In the genomic region with DNA sequence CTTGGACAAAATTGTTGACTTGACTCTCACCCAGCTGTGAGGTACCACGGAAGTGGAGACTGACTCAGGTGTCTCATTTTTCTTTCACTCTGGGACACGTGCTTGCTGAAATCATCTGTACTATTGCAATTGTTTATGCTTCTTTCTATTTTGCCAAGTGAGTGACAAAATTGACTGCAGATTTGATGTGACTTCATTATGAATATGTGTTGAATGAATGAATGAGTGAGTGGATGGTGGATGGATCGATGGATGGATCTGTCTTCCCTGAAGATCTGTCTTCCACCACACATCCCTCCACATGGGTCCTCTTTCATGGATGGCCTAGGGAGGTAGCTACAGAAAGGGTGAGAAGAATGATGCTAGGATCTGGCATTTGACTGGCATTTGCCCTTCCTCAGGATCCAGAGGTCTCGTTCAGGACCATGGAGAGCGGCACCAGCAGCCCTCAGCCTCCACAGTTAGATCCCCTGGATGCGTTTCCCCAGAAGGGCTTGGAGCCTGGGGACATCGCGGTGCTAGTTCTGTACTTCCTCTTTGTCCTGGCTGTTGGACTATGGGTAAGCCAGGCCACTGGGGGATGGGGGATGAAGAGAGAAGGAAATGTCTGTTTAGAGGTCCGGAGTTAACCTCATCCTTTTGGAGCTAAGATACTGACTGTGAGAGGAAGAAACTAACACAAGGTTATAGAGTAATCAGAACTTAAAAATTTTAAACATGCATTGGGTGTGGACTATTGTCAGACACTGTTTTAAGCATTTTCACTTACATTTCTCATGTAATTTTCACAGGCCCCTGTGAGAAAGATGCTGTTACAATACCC, we compare ENCODE assay signal across 1 cellular context.
TF ChIP-seq lines count a peak whose summit lies in the region.

No MANE protein-coding gene starts in this region.

TF ChIP-seq in HepG2, 621 proteins besides CTCF, POLR2A, EP300 and RAD21 (continued from another document and continues in another):
- 0 out of 2 replicates have a peak, but pooled peaks have one; percentile 69 for TF ChIP-seq ZNF501 (CRISPR knock-in tag; IDR thresholded peaks at IDR 0.05)
- peak; percentile 78; the same call in 1 of the 2 replicates for TF ChIP-seq ZNF749 (CRISPR knock-in tag; IDR thresholded peaks at IDR 0.05; ENCODE audit: borderline replicate concordance)
- peak; percentile 90 for TF ChIP-seq MXD4 (CRISPR knock-in tag; IDR thresholded peaks at IDR 0.05)
- TF ChIP-seq, protein P1, sequence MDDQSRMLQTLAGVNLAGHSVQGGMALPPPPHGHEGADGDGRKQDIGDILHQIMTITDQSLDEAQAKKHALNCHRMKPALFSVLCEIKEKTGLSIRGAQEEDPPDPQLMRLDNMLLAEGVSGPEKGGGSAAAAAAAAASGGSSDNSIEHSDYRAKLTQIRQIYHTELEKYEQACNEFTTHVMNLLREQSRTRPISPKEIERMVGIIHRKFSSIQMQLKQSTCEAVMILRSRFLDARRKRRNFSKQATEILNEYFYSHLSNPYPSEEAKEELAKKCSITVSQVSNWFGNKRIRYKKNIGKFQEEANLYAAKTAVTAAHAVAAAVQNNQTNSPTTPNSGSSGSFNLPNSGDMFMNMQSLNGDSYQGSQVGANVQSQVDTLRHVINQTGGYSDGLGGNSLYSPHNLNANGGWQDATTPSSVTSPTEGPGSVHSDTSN (CRISPR knock-in tag; IDR thresholded peaks at IDR 0.05; ENCODE audit: borderline replicate concordance) = peak; percentile 82
- TF ChIP-seq ZNF3 (CRISPR knock-in tag; IDR thresholded peaks at IDR 0.05) = peak; percentile 80; the same call in 1 of the 2 replicates
- TF ChIP-seq MAF1 (CRISPR knock-in tag; IDR thresholded peaks at IDR 0.05; ENCODE audit: borderline replicate concordance) = no peak
- TF ChIP-seq RXRA (CRISPR knock-in tag; IDR thresholded peaks at IDR 0.05) = peak; percentile 53; the same call in 1 of the 2 replicates
- 0 out of 2 replicates have a peak, but pooled peaks have one; percentile 86 for TF ChIP-seq SALL2 (CRISPR knock-in tag; IDR thresholded peaks at IDR 0.05)
- TF ChIP-seq SOX13 (IDR thresholded peaks at IDR 0.05) = no peak
- TF ChIP-seq SOX13 (CRISPR knock-in tag; conservative IDR thresholded peaks at IDR 0.05 in 1 of 2, IDR thresholded peaks at IDR 0.05 in 1 of 2) = peak in 1 of 2 experiments; percentile 58; a peak in 2 of 4 replicates
- peak; percentile 85 for TF ChIP-seq KMT2A (CRISPR knock-in tag; IDR thresholded peaks at IDR 0.05)
- peak; percentile 74 for TF ChIP-seq ZMYM4 (CRISPR knock-in tag; IDR thresholded peaks at IDR 0.05)
- no peak; the same call in 1 of the 2 replicates for TF ChIP-seq RCOR2 (CRISPR knock-in tag; IDR thresholded peaks at IDR 0.05)
- TF ChIP-seq, protein P2, sequence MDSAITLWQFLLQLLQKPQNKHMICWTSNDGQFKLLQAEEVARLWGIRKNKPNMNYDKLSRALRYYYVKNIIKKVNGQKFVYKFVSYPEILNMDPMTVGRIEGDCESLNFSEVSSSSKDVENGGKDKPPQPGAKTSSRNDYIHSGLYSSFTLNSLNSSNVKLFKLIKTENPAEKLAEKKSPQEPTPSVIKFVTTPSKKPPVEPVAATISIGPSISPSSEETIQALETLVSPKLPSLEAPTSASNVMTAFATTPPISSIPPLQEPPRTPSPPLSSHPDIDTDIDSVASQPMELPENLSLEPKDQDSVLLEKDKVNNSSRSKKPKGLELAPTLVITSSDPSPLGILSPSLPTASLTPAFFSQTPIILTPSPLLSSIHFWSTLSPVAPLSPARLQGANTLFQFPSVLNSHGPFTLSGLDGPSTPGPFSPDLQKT (CRISPR knock-in tag; IDR thresholded peaks at IDR 0.05; ENCODE audit: borderline replicate concordance) = no peak
- TF ChIP-seq ZNF766 (CRISPR knock-in tag; IDR thresholded peaks at IDR 0.05; ENCODE audit: borderline replicate concordance) = peak; percentile 93; the same call in 1 of the 2 replicates
- no peak for TF ChIP-seq ZNF34 (CRISPR knock-in tag; IDR thresholded peaks at IDR 0.05; ENCODE audit: borderline replicate concordance)
- TF ChIP-seq, protein P3, sequence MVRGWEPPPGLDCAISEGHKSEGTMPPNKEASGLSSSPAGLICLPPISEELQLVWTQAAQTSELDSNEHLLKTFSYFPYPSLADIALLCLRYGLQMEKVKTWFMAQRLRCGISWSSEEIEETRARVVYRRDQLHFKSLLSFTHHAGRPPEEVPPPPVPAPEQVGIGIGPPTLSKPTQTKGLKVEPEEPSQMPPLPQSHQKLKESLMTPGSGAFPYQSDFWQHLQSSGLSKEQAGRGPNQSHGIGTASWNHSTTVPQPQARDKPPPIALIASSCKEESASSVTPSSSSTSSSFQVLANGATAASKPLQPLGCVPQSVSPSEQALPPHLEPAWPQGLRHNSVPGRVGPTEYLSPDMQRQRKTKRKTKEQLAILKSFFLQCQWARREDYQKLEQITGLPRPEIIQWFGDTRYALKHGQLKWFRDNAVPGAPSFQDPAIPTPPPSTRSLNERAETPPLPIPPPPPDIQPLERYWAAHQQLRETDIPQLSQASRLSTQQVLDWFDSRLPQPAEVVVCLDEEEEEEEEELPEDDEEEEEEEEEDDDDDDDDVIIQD (CRISPR knock-in tag; IDR thresholded peaks at IDR 0.05; ENCODE audit: low read depth) = peak; percentile 79
- peak; percentile 87 for TF ChIP-seq ZNF737 (CRISPR knock-in tag; IDR thresholded peaks at IDR 0.05; ENCODE audit: borderline replicate concordance)
- no peak for TF ChIP-seq IKZF1 (IDR thresholded peaks at IDR 0.05)
- peak; percentile 68; the same call in 1 of the 2 replicates for TF ChIP-seq JDP2 (CRISPR knock-in tag; IDR thresholded peaks at IDR 0.05; ENCODE audit: borderline replicate concordance)
- peak; percentile 99 for TF ChIP-seq BRCA1 (CRISPR knock-in tag; IDR thresholded peaks at IDR 0.05)
- TF ChIP-seq, protein P4, sequence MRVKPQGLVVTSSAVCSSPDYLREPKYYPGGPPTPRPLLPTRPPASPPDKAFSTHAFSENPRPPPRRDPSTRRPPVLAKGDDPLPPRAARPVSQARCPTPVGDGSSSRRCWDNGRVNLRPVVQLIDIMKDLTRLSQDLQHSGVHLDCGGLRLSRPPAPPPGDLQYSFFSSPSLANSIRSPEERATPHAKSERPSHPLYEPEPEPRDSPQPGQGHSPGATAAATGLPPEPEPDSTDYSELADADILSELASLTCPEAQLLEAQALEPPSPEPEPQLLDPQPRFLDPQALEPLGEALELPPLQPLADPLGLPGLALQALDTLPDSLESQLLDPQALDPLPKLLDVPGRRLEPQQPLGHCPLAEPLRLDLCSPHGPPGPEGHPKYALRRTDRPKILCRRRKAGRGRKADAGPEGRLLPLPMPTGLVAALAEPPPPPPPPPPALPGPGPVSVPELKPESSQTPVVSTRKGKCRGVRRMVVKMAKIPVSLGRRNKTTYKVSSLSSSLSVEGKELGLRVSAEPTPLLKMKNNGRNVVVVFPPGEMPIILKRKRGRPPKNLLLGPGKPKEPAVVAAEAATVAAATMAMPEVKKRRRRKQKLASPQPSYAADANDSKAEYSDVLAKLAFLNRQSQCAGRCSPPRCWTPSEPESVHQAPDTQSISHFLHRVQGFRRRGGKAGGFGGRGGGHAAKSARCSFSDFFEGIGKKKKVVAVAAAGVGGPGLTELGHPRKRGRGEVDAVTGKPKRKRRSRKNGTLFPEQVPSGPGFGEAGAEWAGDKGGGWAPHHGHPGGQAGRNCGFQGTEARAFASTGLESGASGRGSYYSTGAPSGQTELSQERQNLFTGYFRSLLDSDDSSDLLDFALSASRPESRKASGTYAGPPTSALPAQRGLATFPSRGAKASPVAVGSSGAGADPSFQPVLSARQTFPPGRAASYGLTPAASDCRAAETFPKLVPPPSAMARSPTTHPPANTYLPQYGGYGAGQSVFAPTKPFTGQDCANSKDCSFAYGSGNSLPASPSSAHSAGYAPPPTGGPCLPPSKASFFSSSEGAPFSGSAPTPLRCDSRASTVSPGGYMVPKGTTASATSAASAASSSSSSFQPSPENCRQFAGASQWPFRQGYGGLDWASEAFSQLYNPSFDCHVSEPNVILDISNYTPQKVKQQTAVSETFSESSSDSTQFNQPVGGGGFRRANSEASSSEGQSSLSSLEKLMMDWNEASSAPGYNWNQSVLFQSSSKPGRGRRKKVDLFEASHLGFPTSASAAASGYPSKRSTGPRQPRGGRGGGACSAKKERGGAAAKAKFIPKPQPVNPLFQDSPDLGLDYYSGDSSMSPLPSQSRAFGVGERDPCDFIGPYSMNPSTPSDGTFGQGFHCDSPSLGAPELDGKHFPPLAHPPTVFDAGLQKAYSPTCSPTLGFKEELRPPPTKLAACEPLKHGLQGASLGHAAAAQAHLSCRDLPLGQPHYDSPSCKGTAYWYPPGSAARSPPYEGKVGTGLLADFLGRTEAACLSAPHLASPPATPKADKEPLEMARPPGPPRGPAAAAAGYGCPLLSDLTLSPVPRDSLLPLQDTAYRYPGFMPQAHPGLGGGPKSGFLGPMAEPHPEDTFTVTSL (CRISPR knock-in tag; IDR thresholded peaks at IDR 0.05; ENCODE audit: borderline replicate concordance) = 0 out of 2 replicates have a peak, but pooled peaks have one; percentile 41
- TF ChIP-seq JARID2 (CRISPR knock-in tag; IDR thresholded peaks at IDR 0.05; ENCODE audit: insufficient replicate concordance) = peak; percentile 96
- peak; percentile 77; the same call in 1 of the 2 replicates for TF ChIP-seq ZNF484 (CRISPR knock-in tag; IDR thresholded peaks at IDR 0.05; ENCODE audit: borderline replicate concordance, low read depth)
- TF ChIP-seq ZNF143 (CRISPR knock-in tag; IDR thresholded peaks at IDR 0.05) = peak; percentile 23; the same call in 1 of the 2 replicates
- TF ChIP-seq JUNB (CRISPR knock-in tag; IDR thresholded peaks at IDR 0.05; ENCODE audit: borderline replicate concordance) = peak; percentile 65
- peak; percentile 90; the same call in 1 of the 2 replicates for TF ChIP-seq ZNF782 (CRISPR knock-in tag; IDR thresholded peaks at IDR 0.05; ENCODE audit: borderline replicate concordance)
- TF ChIP-seq ZNF674 (CRISPR knock-in tag; IDR thresholded peaks at IDR 0.05; ENCODE audit: low read depth) = 0 out of 2 replicates have a peak, but pooled peaks have one; percentile 40
- TF ChIP-seq, protein P5, sequence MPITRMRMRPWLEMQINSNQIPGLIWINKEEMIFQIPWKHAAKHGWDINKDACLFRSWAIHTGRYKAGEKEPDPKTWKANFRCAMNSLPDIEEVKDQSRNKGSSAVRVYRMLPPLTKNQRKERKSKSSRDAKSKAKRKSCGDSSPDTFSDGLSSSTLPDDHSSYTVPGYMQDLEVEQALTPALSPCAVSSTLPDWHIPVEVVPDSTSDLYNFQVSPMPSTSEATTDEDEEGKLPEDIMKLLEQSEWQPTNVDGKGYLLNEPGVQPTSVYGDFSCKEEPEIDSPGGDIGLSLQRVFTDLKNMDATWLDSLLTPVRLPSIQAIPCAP (CRISPR knock-in tag; IDR thresholded peaks at IDR 0.05; ENCODE audit: low read depth) = peak; percentile 74; the same call in 1 of the 2 replicates
- no peak for TF ChIP-seq FOXK2 (IDR thresholded peaks at IDR 0.05)
- TF ChIP-seq ZNF251 (CRISPR knock-in tag; IDR thresholded peaks at IDR 0.05) = peak; percentile 91; the same call in 1 of the 2 replicates
- TF ChIP-seq CHD4 (IDR thresholded peaks at IDR 0.05; ENCODE audit: borderline replicate concordance, low read length) = no peak
- peak; percentile 78 for TF ChIP-seq PITX1 (CRISPR knock-in tag; IDR thresholded peaks at IDR 0.05)
- no peak for TF ChIP-seq PHF21A (CRISPR knock-in tag; IDR thresholded peaks at IDR 0.05)
- no peak for TF ChIP-seq ZNF562 (CRISPR knock-in tag; IDR thresholded peaks at IDR 0.05; ENCODE audit: borderline replicate concordance)
- TF ChIP-seq, protein P6, sequence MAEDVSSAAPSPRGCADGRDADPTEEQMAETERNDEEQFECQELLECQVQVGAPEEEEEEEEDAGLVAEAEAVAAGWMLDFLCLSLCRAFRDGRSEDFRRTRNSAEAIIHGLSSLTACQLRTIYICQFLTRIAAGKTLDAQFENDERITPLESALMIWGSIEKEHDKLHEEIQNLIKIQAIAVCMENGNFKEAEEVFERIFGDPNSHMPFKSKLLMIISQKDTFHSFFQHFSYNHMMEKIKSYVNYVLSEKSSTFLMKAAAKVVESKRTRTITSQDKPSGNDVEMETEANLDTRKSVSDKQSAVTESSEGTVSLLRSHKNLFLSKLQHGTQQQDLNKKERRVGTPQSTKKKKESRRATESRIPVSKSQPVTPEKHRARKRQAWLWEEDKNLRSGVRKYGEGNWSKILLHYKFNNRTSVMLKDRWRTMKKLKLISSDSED (CRISPR knock-in tag; IDR thresholded peaks at IDR 0.05) = 0 out of 2 replicates have a peak, but pooled peaks have one; percentile 42
- peak; percentile 88; the same call in 1 of the 2 replicates for TF ChIP-seq ZFP90 (CRISPR knock-in tag; IDR thresholded peaks at IDR 0.05; ENCODE audit: borderline replicate concordance)
- TF ChIP-seq, protein P7, sequence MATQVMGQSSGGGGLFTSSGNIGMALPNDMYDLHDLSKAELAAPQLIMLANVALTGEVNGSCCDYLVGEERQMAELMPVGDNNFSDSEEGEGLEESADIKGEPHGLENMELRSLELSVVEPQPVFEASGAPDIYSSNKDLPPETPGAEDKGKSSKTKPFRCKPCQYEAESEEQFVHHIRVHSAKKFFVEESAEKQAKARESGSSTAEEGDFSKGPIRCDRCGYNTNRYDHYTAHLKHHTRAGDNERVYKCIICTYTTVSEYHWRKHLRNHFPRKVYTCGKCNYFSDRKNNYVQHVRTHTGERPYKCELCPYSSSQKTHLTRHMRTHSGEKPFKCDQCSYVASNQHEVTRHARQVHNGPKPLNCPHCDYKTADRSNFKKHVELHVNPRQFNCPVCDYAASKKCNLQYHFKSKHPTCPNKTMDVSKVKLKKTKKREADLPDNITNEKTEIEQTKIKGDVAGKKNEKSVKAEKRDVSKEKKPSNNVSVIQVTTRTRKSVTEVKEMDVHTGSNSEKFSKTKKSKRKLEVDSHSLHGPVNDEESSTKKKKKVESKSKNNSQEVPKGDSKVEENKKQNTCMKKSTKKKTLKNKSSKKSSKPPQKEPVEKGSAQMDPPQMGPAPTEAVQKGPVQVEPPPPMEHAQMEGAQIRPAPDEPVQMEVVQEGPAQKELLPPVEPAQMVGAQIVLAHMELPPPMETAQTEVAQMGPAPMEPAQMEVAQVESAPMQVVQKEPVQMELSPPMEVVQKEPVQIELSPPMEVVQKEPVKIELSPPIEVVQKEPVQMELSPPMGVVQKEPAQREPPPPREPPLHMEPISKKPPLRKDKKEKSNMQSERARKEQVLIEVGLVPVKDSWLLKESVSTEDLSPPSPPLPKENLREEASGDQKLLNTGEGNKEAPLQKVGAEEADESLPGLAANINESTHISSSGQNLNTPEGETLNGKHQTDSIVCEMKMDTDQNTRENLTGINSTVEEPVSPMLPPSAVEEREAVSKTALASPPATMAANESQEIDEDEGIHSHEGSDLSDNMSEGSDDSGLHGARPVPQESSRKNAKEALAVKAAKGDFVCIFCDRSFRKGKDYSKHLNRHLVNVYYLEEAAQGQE (IDR thresholded peaks at IDR 0.05; ENCODE audit: borderline replicate concordance in 1 of 2, low read depth in 1 of 2, low read length in 2 of 2) = peak in 1 of 2 experiments; percentile 99
- peak; percentile 88; the same call in 1 of the 2 replicates for TF ChIP-seq CBX5 (CRISPR knock-in tag; IDR thresholded peaks at IDR 0.05; ENCODE audit: borderline replicate concordance)
- TF ChIP-seq, protein P8, sequence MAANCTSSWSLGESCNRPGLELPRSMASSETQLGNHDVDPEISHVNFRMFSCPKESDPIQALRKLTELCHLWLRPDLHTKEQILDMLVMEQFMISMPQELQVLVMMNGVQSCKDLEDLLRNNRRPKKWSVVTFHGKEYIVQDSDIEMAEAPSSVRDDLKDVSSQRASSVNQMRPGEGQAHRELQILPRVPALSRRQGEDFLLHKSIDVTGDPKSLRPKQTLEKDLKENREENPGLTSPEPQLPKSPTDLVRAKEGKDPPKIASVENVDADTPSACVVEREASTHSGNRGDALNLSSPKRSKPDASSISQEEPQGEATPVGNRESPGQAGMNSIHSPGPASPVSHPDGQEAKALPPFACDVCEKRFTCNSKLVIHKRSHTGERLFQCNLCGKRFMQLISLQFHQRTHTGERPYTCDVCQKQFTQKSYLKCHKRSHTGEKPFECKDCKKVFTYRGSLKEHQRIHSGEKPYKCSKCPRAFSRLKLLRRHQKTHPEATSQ (CRISPR knock-in tag; IDR thresholded peaks at IDR 0.05; ENCODE audit: borderline replicate concordance) = peak; percentile 85; the same call in 1 of the 2 replicates
- peak; percentile 93 for TF ChIP-seq IRF2 (CRISPR knock-in tag; IDR thresholded peaks at IDR 0.05)
- TF ChIP-seq ZNF607 (CRISPR knock-in tag; IDR thresholded peaks at IDR 0.05; ENCODE audit: borderline replicate concordance) = peak; percentile 96
